24 cellular contexts compared by ENCODE assay signal in genomic region chr4:5969777-5970176, GRCh38. TPM values are rescaled to one million over a fixed set of nuclear protein-coding genes. Genes with fewer than 3 reads are reported as not detected.
"Had no signal": no experiment of that assay in that cellular context is flagged by ENCODE, and none has a peak within 500 bp of the region (broad histone marks: within the 10 kb centered on the region; RNA-seq: fewer than 3 reads in every experiment).

No MANE protein-coding gene starts in this region.

- FAIRE-seq: endometrium, frontal cortex had no signal

- H3K27ac Mint-ChIP-seq: memory B cell had no signal

- H3K4me3 ChIP-seq: dorsolateral prefrontal cortex, heart left ventricle, lower lobe of right lung, sigmoid colon, skin epidermis, tibial artery, upper lobe of left lung, vagina had no signal

- H3K27ac ChIP-seq: dorsolateral prefrontal cortex, heart left ventricle, lower lobe of right lung, neutrophil, sigmoid colon, skin epidermis, tibial artery, upper lobe of left lung, vagina had no signal

- H3K4me1 Mint-ChIP-seq: memory B cell had no signal

- H3K4me1 ChIP-seq: heart left ventricle, lower lobe of right lung, sigmoid colon, tibial artery, upper lobe of left lung, vagina had no signal

- H3K36me3 ChIP-seq: heart left ventricle, lower lobe of right lung, neutrophil, sigmoid colon, tibial artery, upper lobe of left lung, vagina had no signal

- ATAC-seq: esophagus mucosa, heart left ventricle, left lobe of liver, lower lobe of right lung had no signal

- H3K36me3 Mint-ChIP-seq: memory B cell had no signal

- DNase-seq: cortex of kidney; dorsolateral prefrontal cortex; effector CD8-positive, alpha-beta T cell; heart left ventricle; hippocampal formation; lower lobe of right lung; midbrain; stimulated activated naive CD4-positive, alpha-beta T cell treated with Interleukin-2 at 50 U/mL for 16 hours; upper lobe of left lung had no signal

- H3K9me3 ChIP-seq: heart left ventricle, lower lobe of right lung, neutrophil, sigmoid colon, tibial artery, upper lobe of left lung, vagina had no signal

- H3K27me3 ChIP-seq: neutrophil, upper lobe of left lung, vagina had no signal

- H3K4me3 Mint-ChIP-seq: memory B cell had no signal

RNA-seq across cellular contexts. Expression of gene C4orf50, which starts 48.5 kb away (rescaled TPM):
- total RNA-seq: chondrocyte, fibroblast of lung, glomerular endothelial cell, left lobe of liver, osteoblast, pulmonary artery endothelial cell had no signal
- polyA plus RNA-seq: fibroblast of lung, heart left ventricle had no signal
